ENCODE assay signal across 20 cellular contexts in the genomic region with DNA sequence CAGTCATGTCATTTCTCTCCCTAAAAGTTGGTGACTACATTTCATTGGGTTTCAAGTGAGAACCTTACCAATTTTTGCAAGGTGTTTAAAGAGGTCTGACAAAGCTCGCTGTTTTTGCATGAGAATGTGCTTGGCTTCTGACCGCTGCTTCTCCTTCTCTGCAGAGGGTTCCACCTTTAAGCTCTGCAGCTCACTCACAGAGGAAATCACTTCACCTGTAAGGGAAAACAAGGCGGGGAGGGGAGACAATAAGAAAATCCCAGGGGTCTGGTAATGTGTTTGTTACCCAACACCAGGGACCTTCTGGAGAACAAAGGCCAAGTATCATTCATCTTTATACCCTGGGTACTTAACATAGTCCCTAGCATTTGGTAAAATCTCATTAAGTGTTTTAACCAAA. TPM values are rescaled to one million over a fixed set of nuclear protein-coding genes. Genes with fewer than 3 reads are reported as not detected.
A peak's percentile ranks its signal among the peaks of the same experiment; 100 is the strongest.
DNase-seq lines count a peak whose midpoint lies in the region; ATAC-seq and TF ChIP-seq lines count a peak whose summit lies in the region.
"Had no signal": no experiment of that assay in that cellular context is flagged by ENCODE, and none has a peak within 500 bp of the region (broad histone marks: within the 10 kb centered on the region; RNA-seq: fewer than 3 reads in every experiment).

No MANE protein-coding gene starts in this region.

- peaks cover 77% of the 10 kb centered on the region for H3K36me3 ChIP-seq in H7 (replicated peaks; ENCODE audit: control insufficient read depth, insufficient read depth, low read length)
- peaks cover 98% of the 10 kb centered on the region for H3K36me3 ChIP-seq in HUES64 (ENCODE audit: insufficient read depth, low read length)
- peaks cover 95% of the 10 kb centered on the region for H3K36me3 ChIP-seq in iPS-20b (ENCODE audit: insufficient read depth, low read depth, low read length)

- H3K9ac ChIP-seq in HUES64 (ENCODE audit: low read depth, low read length) = no peak overlapping the region
- peak overlapping the region; percentile 3; the same call in 1 of the 2 replicates for H3K9ac ChIP-seq in iPS-20b (ENCODE audit: low read depth, low read length)
- H3K9ac ChIP-seq: BLaER1, GM23248 had no signal

- H3K36me3 Mint-ChIP-seq in WTC11 = peaks cover 88% of the 10 kb centered on the region

- POLR2A ChIA-PET in WTC11 (lab: Charles Lee) = no interaction called here

- H3K27ac Mint-ChIP-seq in WTC11 = peak overlapping the region; percentile 98
- H3K27ac Mint-ChIP-seq: CD4-positive, alpha-beta T cell had no signal

- H3K4me1 ChIP-seq in HUES64 (ENCODE audit: insufficient read depth, low read length) (peaks cover 23% of the 10 kb centered on the region), iPS-20b (ENCODE audit: insufficient read depth, low read length) (peaks cover 22% of the 10 kb centered on the region)
- H3K4me1 ChIP-seq: BLaER1, SJSA1 had no signal

- H3K27me3 ChIP-seq in H7 (ENCODE audit: control insufficient read depth, insufficient read depth, low read length) = no peaks in the 10 kb centered on the region
- H3K27me3 ChIP-seq in HUES64 (ENCODE audit: insufficient read depth, low read length) = no peaks in the 10 kb centered on the region
- H3K27me3 ChIP-seq in iPS-20b (ENCODE audit: insufficient read depth, low read length) = no peaks in the 10 kb centered on the region
- H3K27me3 ChIP-seq: BLaER1, SJSA1 had no signal

- ATAC-seq in WTC11 = peak; percentile 66
- no peak for ATAC-seq in GM21367 (IDR thresholded peaks at IDR 0.05; ENCODE audit: unreplicated experiment)
- ATAC-seq: HCT116, HepG2 had no signal

- H3K4me3 ChIP-seq in H7 (ENCODE audit: insufficient read depth, low read depth, low read length) (no peak overlapping the region), HUES64 (ENCODE audit: low read length) (no peak overlapping the region), iPS-20b (ENCODE audit: low read length) (peak overlapping the region; percentile 23; the same call in 1 of the 2 replicates)
- H3K4me3 ChIP-seq: BLaER1, GM23248, SJSA1 had no signal

- DNase-seq in H7 = peak; percentile 58
- DNase-seq in WTC11 (ENCODE audit: low spot score) = no peak
- DNase-seq in C1 segment of cervical spinal cord (lab: John Stamatoyannopoulos, UW) = no peak
- DNase-seq in HPDE6-E6E7 (ENCODE audit: extremely low spot score) = no peak
- DNase-seq: CD4-positive, alpha-beta T cell; GM23248; Karpas-422; NCI-H1092; NCI-H2029 treated with DMSO at 0.1 percent for 48 hours; NCI-H446; NCI-H524 treated with DMSO at 0.1 percent for 48 hours; Right ventricle myocardium superior; RPMI8226 had no signal

- TF ChIP-seq CTCF in WTC11 (IDR thresholded peaks at IDR 0.05) = no peak

- H3K27ac ChIP-seq in HUES64 (ENCODE audit: low read depth, low read length) (peak overlapping the region; percentile 71; the same call in 1 of the 2 replicates), iPS-20b (ENCODE audit: low read length) (peak overlapping the region; percentile 84)
- H3K27ac ChIP-seq: BLaER1, GM23248, SJSA1 had no signal

- H3K9me3 ChIP-seq in HUES64 (ENCODE audit: insufficient read depth, low read depth, low read length) (no peaks in the 10 kb centered on the region), iPS-20b (ENCODE audit: insufficient read depth, low read depth, low read length) (no peaks in the 10 kb centered on the region)
- H3K9me3 ChIP-seq: BLaER1, SJSA1 had no signal

- H3K9me3 Mint-ChIP-seq in WTC11 = no peaks in the 10 kb centered on the region
- H3K9me3 Mint-ChIP-seq: CD4-positive, alpha-beta T cell had no signal

- peaks cover 46% of the 10 kb centered on the region for H3K4me1 Mint-ChIP-seq in WTC11

- no peaks in the 10 kb centered on the region for H3K27me3 Mint-ChIP-seq in WTC11 (ENCODE audit: low read depth)
- H3K27me3 Mint-ChIP-seq: CD4-positive, alpha-beta T cell had no signal

- WGBS in HUES64 = 33% methylated on average over 3 of the region's 3 CpGs

- H3K4me3 Mint-ChIP-seq in WTC11 = peak overlapping the region; percentile 20; the same call in 1 of the 2 replicates
- H3K4me3 Mint-ChIP-seq: CD4-positive, alpha-beta T cell had no signal

- CTCF ChIA-PET in WTC11 (lab: Charles Lee) = interaction anchor here (1.1 to 1.4 kb wide), 2 partner anchors 114 to 367 kb away, joined by 3 to 4 read pairs; no protein-coding TSS in a partner anchor

TF ChIP-seq in WTC11, 78 proteins besides CTCF, POLR2A, EP300 and RAD21 (continues in another document):
- no peak for TF ChIP-seq NFATC4 (CRISPR knock-in tag; IDR thresholded peaks at IDR 0.05)
- no peak for TF ChIP-seq EMX1 (CRISPR knock-in tag; IDR thresholded peaks at IDR 0.05)
- TF ChIP-seq GRHL2 (CRISPR knock-in tag; IDR thresholded peaks at IDR 0.05; ENCODE audit: insufficient replicate concordance, severe bottlenecking) = no peak
- TF ChIP-seq, protein P1, sequence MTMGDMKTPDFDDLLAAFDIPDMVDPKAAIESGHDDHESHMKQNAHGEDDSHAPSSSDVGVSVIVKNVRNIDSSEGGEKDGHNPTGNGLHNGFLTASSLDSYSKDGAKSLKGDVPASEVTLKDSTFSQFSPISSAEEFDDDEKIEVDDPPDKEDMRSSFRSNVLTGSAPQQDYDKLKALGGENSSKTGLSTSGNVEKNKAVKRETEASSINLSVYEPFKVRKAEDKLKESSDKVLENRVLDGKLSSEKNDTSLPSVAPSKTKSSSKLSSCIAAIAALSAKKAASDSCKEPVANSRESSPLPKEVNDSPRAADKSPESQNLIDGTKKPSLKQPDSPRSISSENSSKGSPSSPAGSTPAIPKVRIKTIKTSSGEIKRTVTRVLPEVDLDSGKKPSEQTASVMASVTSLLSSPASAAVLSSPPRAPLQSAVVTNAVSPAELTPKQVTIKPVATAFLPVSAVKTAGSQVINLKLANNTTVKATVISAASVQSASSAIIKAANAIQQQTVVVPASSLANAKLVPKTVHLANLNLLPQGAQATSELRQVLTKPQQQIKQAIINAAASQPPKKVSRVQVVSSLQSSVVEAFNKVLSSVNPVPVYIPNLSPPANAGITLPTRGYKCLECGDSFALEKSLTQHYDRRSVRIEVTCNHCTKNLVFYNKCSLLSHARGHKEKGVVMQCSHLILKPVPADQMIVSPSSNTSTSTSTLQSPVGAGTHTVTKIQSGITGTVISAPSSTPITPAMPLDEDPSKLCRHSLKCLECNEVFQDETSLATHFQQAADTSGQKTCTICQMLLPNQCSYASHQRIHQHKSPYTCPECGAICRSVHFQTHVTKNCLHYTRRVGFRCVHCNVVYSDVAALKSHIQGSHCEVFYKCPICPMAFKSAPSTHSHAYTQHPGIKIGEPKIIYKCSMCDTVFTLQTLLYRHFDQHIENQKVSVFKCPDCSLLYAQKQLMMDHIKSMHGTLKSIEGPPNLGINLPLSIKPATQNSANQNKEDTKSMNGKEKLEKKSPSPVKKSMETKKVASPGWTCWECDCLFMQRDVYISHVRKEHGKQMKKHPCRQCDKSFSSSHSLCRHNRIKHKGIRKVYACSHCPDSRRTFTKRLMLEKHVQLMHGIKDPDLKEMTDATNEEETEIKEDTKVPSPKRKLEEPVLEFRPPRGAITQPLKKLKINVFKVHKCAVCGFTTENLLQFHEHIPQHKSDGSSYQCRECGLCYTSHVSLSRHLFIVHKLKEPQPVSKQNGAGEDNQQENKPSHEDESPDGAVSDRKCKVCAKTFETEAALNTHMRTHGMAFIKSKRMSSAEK (CRISPR knock-in tag; IDR thresholded peaks at IDR 0.05; ENCODE audit: borderline replicate concordance) = no peak
- TF ChIP-seq NR2C2 (CRISPR knock-in tag; IDR thresholded peaks at IDR 0.05) = no peak
- TF ChIP-seq ZNF416 (CRISPR knock-in tag; IDR thresholded peaks at IDR 0.05) = no peak
- no peak for TF ChIP-seq TP53 (CRISPR knock-in tag; IDR thresholded peaks at IDR 0.05)
- no peak for TF ChIP-seq ZNF219 (CRISPR knock-in tag; IDR thresholded peaks at IDR 0.05; ENCODE audit: borderline replicate concordance)
- TF ChIP-seq ETV6 (CRISPR knock-in tag; IDR thresholded peaks at IDR 0.05) = peak; percentile 54
- TF ChIP-seq ZNF121 (CRISPR knock-in tag; IDR thresholded peaks at IDR 0.05) = no peak
- TF ChIP-seq FOXK1 (CRISPR knock-in tag; IDR thresholded peaks at IDR 0.05) = peak; percentile 46; the same call in 1 of the 2 replicates
- TF ChIP-seq, protein P2, sequence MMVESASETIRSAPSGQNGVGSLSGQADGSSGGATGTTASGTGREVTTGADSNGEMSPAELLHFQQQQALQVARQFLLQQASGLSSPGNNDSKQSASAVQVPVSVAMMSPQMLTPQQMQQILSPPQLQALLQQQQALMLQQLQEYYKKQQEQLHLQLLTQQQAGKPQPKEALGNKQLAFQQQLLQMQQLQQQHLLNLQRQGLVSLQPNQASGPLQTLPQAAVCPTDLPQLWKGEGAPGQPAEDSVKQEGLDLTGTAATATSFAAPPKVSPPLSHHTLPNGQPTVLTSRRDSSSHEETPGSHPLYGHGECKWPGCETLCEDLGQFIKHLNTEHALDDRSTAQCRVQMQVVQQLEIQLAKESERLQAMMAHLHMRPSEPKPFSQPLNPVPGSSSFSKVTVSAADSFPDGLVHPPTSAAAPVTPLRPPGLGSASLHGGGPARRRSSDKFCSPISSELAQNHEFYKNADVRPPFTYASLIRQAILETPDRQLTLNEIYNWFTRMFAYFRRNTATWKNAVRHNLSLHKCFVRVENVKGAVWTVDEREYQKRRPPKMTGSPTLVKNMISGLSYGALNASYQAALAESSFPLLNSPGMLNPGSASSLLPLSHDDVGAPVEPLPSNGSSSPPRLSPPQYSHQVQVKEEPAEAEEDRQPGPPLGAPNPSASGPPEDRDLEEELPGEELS (CRISPR knock-in tag; IDR thresholded peaks at IDR 0.05) = peak; percentile 38; the same call in 1 of the 2 replicates
- peak; percentile 56; the same call in 1 of the 2 replicates for TF ChIP-seq ZNF423 (CRISPR knock-in tag; IDR thresholded peaks at IDR 0.05)
- TF ChIP-seq, protein P3, sequence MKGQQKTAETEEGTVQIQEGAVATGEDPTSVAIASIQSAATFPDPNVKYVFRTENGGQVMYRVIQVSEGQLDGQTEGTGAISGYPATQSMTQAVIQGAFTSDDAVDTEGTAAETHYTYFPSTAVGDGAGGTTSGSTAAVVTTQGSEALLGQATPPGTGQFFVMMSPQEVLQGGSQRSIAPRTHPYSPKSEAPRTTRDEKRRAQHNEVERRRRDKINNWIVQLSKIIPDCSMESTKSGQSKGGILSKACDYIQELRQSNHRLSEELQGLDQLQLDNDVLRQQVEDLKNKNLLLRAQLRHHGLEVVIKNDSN (CRISPR knock-in tag; IDR thresholded peaks at IDR 0.05) = no peak

RNA-seq across cellular contexts. Expression of a gene that starts 40.0 kb away (rescaled TPM):
- total RNA-seq in H7 (2014; rRNA removed; shearing (Covaris generic)) = 5.1 and 5.8 TPM in 2 replicates
- polyA plus RNA-seq in HUES64 (2013, experiment 1 of 2) = 23.0 TPM
- 29.7 TPM for polyA plus RNA-seq in HUES64 (2013, experiment 2 of 2)
- 21.3 to 22.2 TPM (median 21.8 TPM) in 3 replicates for total RNA-seq in WTC11 (2021)
